ENCODE assay signal across 21 cellular contexts in genomic region chr16:11534262-11534661, GRCh38. TPM values are rescaled to one million over a fixed set of nuclear protein-coding genes. Genes with fewer than 3 reads are reported as not detected.
DNase-seq lines count a peak whose midpoint lies in the region; ATAC-seq, FAIRE-seq and TF ChIP-seq lines count a peak whose summit lies in the region.
"Had no signal": no experiment of that assay in that cellular context is flagged by ENCODE, and none has a peak within 500 bp of the region (broad histone marks: within the 10 kb centered on the region; RNA-seq: fewer than 3 reads in every experiment).

No MANE protein-coding gene starts in this region.

- WGBS in H1 (ENCODE audit: extremely low coverage in 1 of 2, insufficient coverage in 1 of 2, insufficient read length in 1 of 2, insufficient replicate concordance in 2 of 2, low coverage in 1 of 2, low lambda C conversion rate in 2 of 2, missing lambda C conversion rate in 1 of 2), 2 experiments = 88% methylated on average over 2 of the region's 2 CpGs; no CpG with 5 or more reads in 1 of the 2 experiments
- WGBS in lower leg skin, 2 donors = 67 to 71% methylated on average over 2 of the region's 2 CpGs

- no peak overlapping the region for H3K4me3 Mint-ChIP-seq in type B pancreatic cell
- H3K4me3 Mint-ChIP-seq: activated CD8-positive, alpha-beta T cell treated with anti-CD3 and anti-CD28 coated beads, Interleukin-2, amount 10 ng/mL, durations not matched to agents 7 days and 5 days; activated naive CD4-positive, alpha-beta T cell treated with anti-CD3 and anti-CD28 coated beads, Interleukin-2, amount 50 U/mL, for 24 hours; activated T-cell treated with anti-CD3 and anti-CD28 coated beads, Interleukin-2, amount 50 U/mL, for 72 hours; endodermal cell; nephron; T-helper 1 cell treated with Interleukin-12 subunit alpha and Interleukin-12 subunit beta and Interleukin-4 antibody, amounts not matched to agents 30 μg/mL and 1 μg/mL, for 36 hours had no signal

- no peak for FAIRE-seq in H1 (lab: Jason Lieb, UNC)
- FAIRE-seq: astrocyte had no signal

- H3K18ac ChIP-seq in H1 (ENCODE audit: extremely low read depth, low read length) = no peak overlapping the region

- no peaks in the 10 kb centered on the region for H3K79me1 ChIP-seq in H1 (ENCODE audit: low read depth, low read length)

- ATAC-seq in left lobe of liver (peak; percentile 72), HG02642 (IDR thresholded peaks at IDR 0.05; ENCODE audit: poor library complexity, unreplicated experiment) (no peak)
- ATAC-seq: activated CD8-positive, alpha-beta T cell treated with anti-CD3 and anti-CD28 coated beads, Interleukin-2, amount 10 ng/mL, durations not matched to agents 7 days and 5 days; activated T-cell treated with anti-CD3 and anti-CD28 coated beads, Interleukin-2, amount 50 U/mL, for 72 hours had no signal

- H2BK5ac ChIP-seq in H1 (ENCODE audit: low read depth, low read length) = peak overlapping the region; percentile 39; the same call in 1 of the 2 replicates

- TF ChIP-seq EP300 in H1 (IDR thresholded peaks at IDR 0.05; ENCODE audit: borderline replicate concordance in 1 of 2, low read depth in 2 of 2, low read length in 2 of 2) = no peak

- H4K8ac ChIP-seq in H1 (ENCODE audit: extremely low read depth, insufficient read depth, low read length) = no peak overlapping the region

- CTCF ChIA-PET in H1 (lab: Charles Lee; ENCODE audit: partially characterized antibody) = interaction anchor here (0.7 to 5.7 kb wide), 17 partner anchors 14 to 180 kb away, joined by 3 to 55 read pairs (median 3); no protein-coding TSS in a partner anchor

- H3K9me3 ChIP-seq in H1 (ENCODE audit: insufficient read depth in 2 of 2, low read depth in 1 of 2, low read length in 1 of 2) = no peaks in the 10 kb centered on the region
- H3K9me3 ChIP-seq: SJSA1, thoracic aorta had no signal

- no peak overlapping the region for H2BK20ac ChIP-seq in H1 (ENCODE audit: low read length)

- 0 out of 2 replicates have a peak overlapping the region, but pooled peaks have one; percentile 40 for H2BK15ac ChIP-seq in H1 (ENCODE audit: low read length)

- no peaks in the 10 kb centered on the region for H3K4me1 Mint-ChIP-seq in type B pancreatic cell (ENCODE audit: unreplicated experiment)
- H3K4me1 Mint-ChIP-seq: endodermal cell, nephron had no signal

- no peaks in the 10 kb centered on the region for H3K79me2 ChIP-seq in H1 (ENCODE audit: control insufficient read depth in 1 of 2, insufficient read depth in 2 of 2, low read length in 2 of 2)

- H3K4me2 ChIP-seq in H1 (ENCODE audit: insufficient read depth in 1 of 2, low read depth in 2 of 2, low read length in 2 of 2) = no peak overlapping the region

- no peaks in the 10 kb centered on the region for H3K36me3 Mint-ChIP-seq in type B pancreatic cell
- H3K36me3 Mint-ChIP-seq: activated naive CD4-positive, alpha-beta T cell treated with anti-CD3 and anti-CD28 coated beads, Interleukin-2, amount 50 U/mL, for 24 hours had no signal

- no peak overlapping the region for H3K23ac ChIP-seq in H1 (ENCODE audit: insufficient read length)

- H3K27ac Mint-ChIP-seq in type B pancreatic cell = peak overlapping the region; percentile 89
- H3K27ac Mint-ChIP-seq: activated CD8-positive, alpha-beta T cell treated with anti-CD3 and anti-CD28 coated beads, Interleukin-2, amount 10 ng/mL, durations not matched to agents 7 days and 5 days; activated naive CD4-positive, alpha-beta T cell treated with anti-CD3 and anti-CD28 coated beads, Interleukin-2, amount 50 U/mL, for 24 hours; activated T-cell treated with anti-CD3 and anti-CD28 coated beads, Interleukin-2, amount 50 U/mL, for 72 hours; endodermal cell; nephron; T-helper 1 cell treated with Interleukin-12 subunit alpha and Interleukin-12 subunit beta and Interleukin-4 antibody, amounts not matched to agents 30 μg/mL and 1 μg/mL, for 36 hours had no signal

- no peak overlapping the region for H3K56ac ChIP-seq in H1 (replicated peaks; ENCODE audit: insufficient read length, low read depth, low read length)

- TF ChIP-seq CTCF in H1 (IDR thresholded peaks at IDR 0.05; ENCODE audit: control extremely low read depth in 1 of 3, insufficient read depth in 1 of 3, low read depth in 1 of 3, low read length in 3 of 3) (no peak), type B pancreatic cell (conservative IDR thresholded peaks at IDR 0.05) (no peak), lower leg skin (IDR thresholded peaks at IDR 0.05) (no peak)

- H3K9me3 Mint-ChIP-seq in type B pancreatic cell = no peaks in the 10 kb centered on the region
- H3K9me3 Mint-ChIP-seq: activated naive CD4-positive, alpha-beta T cell treated with anti-CD3 and anti-CD28 coated beads, Interleukin-2, amount 50 U/mL, for 24 hours; activated T-cell treated with anti-CD3 and anti-CD28 coated beads, Interleukin-2, amount 50 U/mL, for 72 hours; nephron; T-helper 1 cell treated with Interleukin-12 subunit alpha and Interleukin-12 subunit beta and Interleukin-4 antibody, amounts not matched to agents 30 μg/mL and 1 μg/mL, for 36 hours had no signal

- TF ChIP-seq POLR2A in H1 (IDR thresholded peaks at IDR 0.05; ENCODE audit: control extremely low read depth in 1 of 2, low read depth in 2 of 2, low read length in 2 of 2) (no peak), lower leg skin (IDR thresholded peaks at IDR 0.05) (no peak)

- H3K4me3 ChIP-seq in H1 (ENCODE audit: extremely low read depth in 1 of 4, insufficient read depth in 2 of 4, low read depth in 3 of 4, low read length in 4 of 4) = no peak overlapping the region
- no peak overlapping the region for H3K4me3 ChIP-seq in lower leg skin (ENCODE audit: low read depth, poor library complexity, severe bottlenecking)
- H3K4me3 ChIP-seq: SJSA1, thoracic aorta had no signal

- H4K5ac ChIP-seq in H1 (ENCODE audit: insufficient read length, low read depth, low read length) = no peak overlapping the region

- no peak overlapping the region; the same call in 1 of the 2 replicates for H2AK5ac ChIP-seq in H1 (ENCODE audit: low read depth, low read length)

- H3K36me3 ChIP-seq in H1 (ENCODE audit: control insufficient read depth in 2 of 4, insufficient read depth in 4 of 4, low read length in 3 of 4) = no peaks in the 10 kb centered on the region
- H3K36me3 ChIP-seq: SJSA1, thoracic aorta had no signal

- H2BK120ac ChIP-seq in H1 (replicated peaks; ENCODE audit: low read depth, low read length) = no peak overlapping the region

- no peaks in the 10 kb centered on the region for H3K27me3 ChIP-seq in H1 (replicated peaks in 1 of 4; ENCODE audit: control insufficient read depth in 3 of 4, extremely low read depth in 1 of 4, insufficient read depth in 3 of 4, low read length in 3 of 4)
- H3K27me3 ChIP-seq: SJSA1 had no signal

- no peak overlapping the region for H2AFZ ChIP-seq in H1 (ENCODE audit: low read length)

- H4K20me1 ChIP-seq in H1 (replicated peaks in 1 of 2; ENCODE audit: control insufficient read depth in 1 of 2, insufficient read depth in 2 of 2, low read length in 2 of 2) = no peaks in the 10 kb centered on the region

- no peaks in the 10 kb centered on the region for H3K23me2 ChIP-seq in H1 (ENCODE audit: low read depth, low read length)

- POLR2A ChIA-PET in H1 (lab: Charles Lee; ENCODE audit: partially characterized antibody) = interaction anchor here (0.6 to 1.2 kb wide), 4 partner anchors 12 to 175 kb away, joined by 3 to 5 read pairs (median 4); no protein-coding TSS in a partner anchor

- H2BK12ac ChIP-seq in H1 (ENCODE audit: low read depth, low read length) = peak overlapping the region; percentile 27; the same call in 1 of the 2 replicates

- DNase-seq in M059J (ENCODE audit: low read depth) (peak; percentile 32), H1 (ENCODE audit: low read depth in 1 of 2, low spot score in 2 of 2) (no peak), left lobe of liver (ENCODE audit: low spot score) (peak; percentile 90), type B pancreatic cell (ENCODE audit: extremely low spot score, unreplicated experiment) (no peak), A172 (ENCODE audit: low spot score) (no peak), lower leg skin (ENCODE audit: low spot score in 2 of 2) (no peak)
- DNase-seq: activated CD8-positive, alpha-beta T cell treated with anti-CD3 and anti-CD28 coated beads, Interleukin-2, amount 10 ng/mL, durations not matched to agents 7 days and 5 days; activated T-cell treated with anti-CD3 and anti-CD28 coated beads, Interleukin-2, amount 50 U/mL, for 72 hours; COR-L47; EL; endodermal cell; foreskin melanocyte; NCI-H526; stimulated activated CD4-positive, alpha-beta T cell treated with anti-CD3 and anti-CD28 coated beads, Interleukin-12 subunit alpha, Interleukin-12 subunit beta, amount 100 ng/mL, for 4 hours had no signal

- H3K9ac ChIP-seq in H1 (replicated peaks in 1 of 4; ENCODE audit: extremely low read depth in 1 of 4, low read depth in 3 of 4, low read length in 3 of 4) = no peak overlapping the region

- no peaks in the 10 kb centered on the region for H3K27me3 Mint-ChIP-seq in type B pancreatic cell
- H3K27me3 Mint-ChIP-seq: activated naive CD4-positive, alpha-beta T cell treated with anti-CD3 and anti-CD28 coated beads, Interleukin-2, amount 50 U/mL, for 24 hours had no signal

- H3K4ac ChIP-seq in H1 (replicated peaks; ENCODE audit: insufficient read length, low read depth, low read length) = no peak overlapping the region

- H3K4me1 ChIP-seq in H1 (replicated peaks in 1 of 4; ENCODE audit: control insufficient read depth in 3 of 4, insufficient read depth in 4 of 4, low read length in 3 of 4) = peaks cover 0 to 5% (median 3%) of the 10 kb centered on the region in 4 experiments; a peak in 4 of 7 replicates

- no peak for TF ChIP-seq RAD21 in H1 (IDR thresholded peaks at IDR 0.05 in 1 of 2, conservative IDR thresholded peaks at IDR 0.05 in 1 of 2; ENCODE audit: low read depth in 2 of 2, low read length in 2 of 2)

- H3K27ac ChIP-seq in H1 (ENCODE audit: low read depth, low read length) = no peak overlapping the region
- H3K27ac ChIP-seq: SJSA1, thoracic aorta had no signal

- intact Hi-C loops in lower leg skin (cut with DNase I; ENCODE audit: low total_unique reads) = loop anchor here (10.0 kb wide), 1 partner anchor 181 kb away; no protein-coding TSS in a partner anchor

- no peak overlapping the region for H4K91ac ChIP-seq in H1 (replicated peaks; ENCODE audit: insufficient read length, low read length)

- no peak overlapping the region for H3K14ac ChIP-seq in H1 (ENCODE audit: insufficient read length)

RNA-seq across cellular contexts. Expression of gene LITAF, which starts 52.5 kb away (rescaled TPM):
- total RNA-seq in M059J (2014; rRNA removed; shearing (Covaris generic)) = 68.6 and 95.0 TPM in 2 replicates
- total RNA-seq in H1 (2021; fragmentation: NEBNext Ultra II Directional; extraction: Animal tissue kit (Norgen Biotek cat#: 25700)) = 160 and 165 TPM in 2 replicates
- polyA plus RNA-seq in H1 (2011; rRNA removed) = 205 and 315 TPM in 2 replicates
- 150 TPM for polyA plus RNA-seq in H1 (2011; cell fraction: cytosol; rRNA removed)
- 185 TPM for polyA plus RNA-seq in H1 (2011; cell fraction: nucleus; rRNA removed)
- 80.9 to 155 TPM (median 121 TPM) in 4 replicates for polyA plus RNA-seq in H1 (2012, experiment 1 of 2)
- polyA plus RNA-seq in H1 (2012, experiment 2 of 2) = 82.5 TPM
- polyA plus RNA-seq in H1 (2013, experiment 1 of 2) = 77.3 TPM
- polyA plus RNA-seq in H1 (2013, experiment 2 of 2) = 80.0 TPM
- polyA minus RNA-seq in H1 (2011; rRNA and poly(A)+ RNA removed) = 140 and 174 TPM in 2 replicates
- polyA minus RNA-seq in H1 (2011; cell fraction: cytosol; rRNA and poly(A)+ RNA removed) = 85.9 TPM
- 78.8 TPM for polyA minus RNA-seq in H1 (2011; cell fraction: nucleus; rRNA and poly(A)+ RNA removed)
- total RNA-seq in left lobe of liver (47.0 TPM), type B pancreatic cell (ENCODE audit: low replicate concordance) (49.8 and 66.6 TPM in 2 replicates), lower leg skin (10 to 100 TPM; 54.9 to 84.2 (median 67.7) TPM)
- 30.1 and 38.4 TPM in 2 replicates for total RNA-seq in A172 (2014; rRNA removed; shearing (Covaris generic))

Comparison
In these comparisons a context has a peak if more than half of its experiments do, and no peak if none do; other contexts are left out.
1. DNase-seq: peak in M059J (single experiment) and left lobe of liver (single experiment); none in H1 (0 of 2), type B pancreatic cell (single experiment), A172 (single experiment) and lower leg skin (0 of 2).